ENCODE assay signal across 8 cellular contexts in genomic region chr17:82603981-82604448, GRCh38. TPM values are rescaled to one million over a fixed set of nuclear protein-coding genes. Genes with fewer than 3 reads are reported as not detected.
A peak's percentile ranks its signal among the peaks of the same experiment; 100 is the strongest.
DNase-seq lines count a peak whose midpoint lies in the region; TF ChIP-seq lines count a peak whose summit lies in the region.

No MANE protein-coding gene starts in this region.

- peak; percentile 94 for DNase-seq in CD1c-positive myeloid dendritic cell (ENCODE audit: extremely low spot score)
- no peak for DNase-seq in RWPE1 (ENCODE audit: low spot score)
- DNase-seq in endodermal cell: no peak
- peak; percentile 44 for DNase-seq in myocyte (ENCODE audit: low read depth)
- no peak for DNase-seq in GM10248 (ENCODE audit: extremely low spot score)
- DNase-seq in GM03348 (ENCODE audit: low spot score): no peak
- DNase-seq in MCF 10A (ENCODE audit: unreplicated experiment): no peak
- no peak for DNase-seq in NK-92 treated with Interleukin-12 subunit alpha and Interleukin-12 subunit beta, amount 100 ng/mL, for 24 hours (lab: John Stamatoyannopoulos, UW)

- peaks cover 69% of the 10 kb centered on the region for H3K36me3 ChIP-seq in endodermal cell (ENCODE audit: control insufficient read depth, insufficient read depth, low read length)

- no peak overlapping the region for H3K4me3 ChIP-seq in endodermal cell (ENCODE audit: low read length)

- intact Hi-C loops in MCF 10A (cut with micrococcal nuclease): no loop called here

- H3K9me3 Mint-ChIP-seq in endodermal cell: peaks cover 2% of the 10 kb centered on the region
- H3K9me3 Mint-ChIP-seq in MCF 10A (ENCODE audit: unreplicated experiment): no peaks in the 10 kb centered on the region

- BruUV-seq in MCF 10A (replicated peaks; lab: Mats Ljungman, UMichigan): no TSS peak

- H3K4me1 Mint-ChIP-seq in endodermal cell (no peaks in the 10 kb centered on the region), MCF 10A (ENCODE audit: insufficient read depth, unreplicated experiment) (no peaks in the 10 kb centered on the region)

- no peak overlapping the region for H3K4me3 Mint-ChIP-seq in endodermal cell
- H3K4me3 Mint-ChIP-seq in MCF 10A (ENCODE audit: unreplicated experiment): no peak overlapping the region

- WGBS in endodermal cell (ENCODE audit: insufficient coverage in 1 of 2, insufficient read length in 1 of 2), 2 experiments: 95 to 96% methylated on average over 18 of the region's 18 CpGs

- no peaks in the 10 kb centered on the region for H3K27me3 Mint-ChIP-seq in endodermal cell (ENCODE audit: insufficient read depth)
- H3K27me3 Mint-ChIP-seq in MCF 10A (ENCODE audit: insufficient read depth, unreplicated experiment): no peaks in the 10 kb centered on the region

- H3K4me1 ChIP-seq in endodermal cell (ENCODE audit: control insufficient read depth, insufficient read depth, low read length): no peaks in the 10 kb centered on the region

- no peak overlapping the region for H3K9ac ChIP-seq in endodermal cell (ENCODE audit: extremely low read depth, low read length, poor library complexity, severe bottlenecking)

- POLR2A ChIA-PET in RWPE1 (lab: Yijun Ruan, JAX; ENCODE audit: low non-redundant PET): no interaction called here
- POLR2A ChIA-PET in GM10248 (lab: Yijun Ruan, JAX): interaction anchor here (0.9 kb wide), 1 partner anchor 18 kb away, joined by 3 read pairs; no protein-coding TSS in a partner anchor
- POLR2A ChIA-PET in MCF 10A (lab: Yijun Ruan, JAX): interaction anchor here (1.0 to 1.8 kb wide), 2 partner anchors 12 to 15 kb away, joined by 5 to 6 read pairs; no protein-coding TSS in a partner anchor

- no peak for TF ChIP-seq CTCF in RWPE1 (conservative IDR thresholded peaks at IDR 0.05; ENCODE audit: low read depth)
- no peak for TF ChIP-seq CTCF in endodermal cell (conservative IDR thresholded peaks at IDR 0.05)
- no peak for TF ChIP-seq CTCF in GM10248 (IDR thresholded peaks at IDR 0.05; ENCODE audit: control extremely low read depth, extremely low read depth, low read depth, missing control alignments)
- no peak for TF ChIP-seq CTCF in MCF 10A (IDR thresholded peaks at IDR 0.05; ENCODE audit: unreplicated experiment)

- H3K27ac Mint-ChIP-seq in endodermal cell (peak overlapping the region; percentile 58), MCF 10A (ENCODE audit: low read depth, unreplicated experiment) (no peak overlapping the region)

- CTCF ChIA-PET in RWPE1 (lab: Yijun Ruan, JAX) (no interaction called here), GM10248 (lab: Yijun Ruan, JAX) (interaction anchor here (0.9 to 1.1 kb wide), 2 partner anchors 13 to 24 kb away, joined by 3 read pairs; no protein-coding TSS in a partner anchor), MCF 10A (lab: Yijun Ruan, JAX) (interaction anchor here (0.7 kb wide), 1 partner anchor 283 kb away, joined by 3 read pairs; no protein-coding TSS in a partner anchor)

- H3K27me3 ChIP-seq in endodermal cell (ENCODE audit: control insufficient read depth, insufficient read depth, low read length, poor library complexity, severe bottlenecking): no peaks in the 10 kb centered on the region

- H3K9me3 ChIP-seq in endodermal cell (ENCODE audit: control insufficient read depth, low read length): no peaks in the 10 kb centered on the region

- H3K27ac ChIP-seq in RWPE1 (peak overlapping the region; percentile 70), endodermal cell (ENCODE audit: low read depth, low read length) (no peak overlapping the region)

- peaks cover 80% of the 10 kb centered on the region for H3K36me3 Mint-ChIP-seq in endodermal cell (ENCODE audit: low read depth)
- H3K36me3 Mint-ChIP-seq in MCF 10A (ENCODE audit: insufficient read depth, unreplicated experiment): peaks cover 89% of the 10 kb centered on the region

RNA-seq across cellular contexts. Expression of gene WDR45B, which starts 44.2 kb away (rescaled TPM):
- total RNA-seq in endodermal cell (10 to 100 TPM; 75.3 to 79.1 TPM), myocyte (88.2 and 97.7 TPM in 2 replicates), MCF 10A (2022) (87.3 and 88.3 TPM in 2 replicates)
- 79.0 TPM for polyA plus RNA-seq in endodermal cell (2013, experiment 1 of 2)
- polyA plus RNA-seq in endodermal cell (2013, experiment 2 of 2): 79.4 TPM
- 89.2 TPM for polyA plus RNA-seq in myocyte (2012)

Comparison
In these comparisons a context has a peak if more than half of its experiments do, and no peak if none do; other contexts are left out.
1. DNase-seq: peak in CD1c-positive myeloid dendritic cell (single experiment) and myocyte (single experiment); none in RWPE1 (single experiment), endodermal cell (single experiment), GM10248 (single experiment), GM03348 (single experiment), MCF 10A (single experiment) and NK-92 treated with Interleukin-12 subunit alpha and Interleukin-12 subunit beta, amount 100 ng/mL, for 24 hours (single experiment).